9 cellular contexts compared by ENCODE assay signal in the genomic region with DNA sequence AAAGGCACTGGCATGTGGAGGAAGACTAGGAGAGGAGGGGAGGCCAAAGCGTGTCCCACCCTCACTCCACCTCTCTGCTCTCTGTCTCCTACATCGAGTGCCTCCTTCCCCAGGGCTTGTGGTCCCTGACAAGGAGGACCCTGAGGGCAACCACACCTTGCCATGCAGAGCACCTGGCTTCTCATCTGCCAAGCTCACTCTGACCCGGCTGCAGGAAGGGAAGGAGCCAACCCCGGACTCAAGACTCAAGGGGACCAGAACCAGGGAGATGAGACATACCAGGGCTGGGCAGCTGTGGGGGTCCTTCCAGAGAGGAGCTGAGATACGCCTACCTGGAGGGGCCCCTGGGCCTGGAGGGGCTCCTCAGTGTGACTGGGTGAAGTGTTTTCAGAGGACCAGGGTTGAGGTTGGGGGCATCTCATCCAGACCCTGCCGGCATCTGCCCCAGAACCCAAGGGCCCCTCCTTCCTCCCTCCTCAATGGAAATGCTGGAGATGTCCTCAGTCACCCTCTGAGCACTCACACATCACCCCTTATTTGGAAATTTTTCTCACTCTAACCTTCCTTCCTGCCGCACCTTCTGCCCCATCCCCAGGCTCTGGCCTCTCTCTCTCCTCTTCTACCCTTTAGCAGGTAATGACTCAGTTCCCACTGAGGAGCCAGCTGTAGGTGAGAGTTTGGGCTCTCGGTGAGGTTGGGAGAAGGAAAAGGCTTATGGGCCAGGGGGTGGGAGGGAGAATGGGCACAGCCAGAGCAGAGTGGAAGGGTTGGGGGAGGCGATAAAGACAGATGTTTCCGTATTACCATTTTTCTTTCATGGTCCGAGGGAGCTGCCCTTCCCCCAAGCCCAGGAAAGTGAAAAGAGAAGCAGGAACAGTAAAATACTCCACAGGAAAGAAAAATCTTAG. TPM values are rescaled to one million over a fixed set of nuclear protein-coding genes. Genes with fewer than 3 reads are reported as not detected.
DNase-seq lines count a peak whose midpoint lies in the region; ATAC-seq and TF ChIP-seq lines count a peak whose summit lies in the region.
"Had no signal": no experiment of that assay in that cellular context is flagged by ENCODE, and none has a peak within 500 bp of the region (broad histone marks: within the 10 kb centered on the region; RNA-seq: fewer than 3 reads in every experiment).

No MANE protein-coding gene starts in this region.

- TF ChIP-seq CTCF in right lobe of liver (IDR thresholded peaks at IDR 0.05) (no peak), vagina (IDR thresholded peaks at IDR 0.05) (no peak)

- no peak overlapping the region for H3K4me3 ChIP-seq in right cardiac atrium (ENCODE audit: low read length)
- no peak overlapping the region for H3K4me3 ChIP-seq in right lobe of liver
- no peak overlapping the region for H3K4me3 ChIP-seq in vagina

- H3K4me3 Mint-ChIP-seq in activated CD4-positive, alpha-beta T cell treated with anti-CD3 and anti-CD28 coated beads, Interleukin-2, amount 10 ng/mL, durations not matched to agents 7 days and 5 days = peak overlapping the region; percentile 82

- peaks cover 68% of the 10 kb centered on the region for H3K4me1 Mint-ChIP-seq in activated CD4-positive, alpha-beta T cell treated with anti-CD3 and anti-CD28 coated beads, Interleukin-2, amount 10 ng/mL, durations not matched to agents 7 days and 5 days

- CTCF ChIA-PET in activated CD4-positive, alpha-beta T cell treated with anti-CD3 and anti-CD28 coated beads, Interleukin-2, amount 10 ng/mL, durations not matched to agents 7 days and 5 days (lab: Charles Lee) = interaction anchor here (1.0 to 3.1 kb wide), 3 partner anchors 9 to 164 kb away, joined by 4 to 8 read pairs (median 4); no protein-coding TSS in a partner anchor

- peaks cover 4% of the 10 kb centered on the region for H3K9me3 Mint-ChIP-seq in activated CD4-positive, alpha-beta T cell treated with anti-CD3 and anti-CD28 coated beads, Interleukin-2, amount 10 ng/mL, durations not matched to agents 7 days and 5 days

- intact Hi-C loops in right cardiac atrium (cut with DNase I) (no loop called here), Right ventricle myocardium superior (cut with DNase I) (no loop called here), right lobe of liver (cut with DNase I) (no loop called here), vagina (cut with DNase I) (no loop called here)

- no peaks in the 10 kb centered on the region for H3K27me3 Mint-ChIP-seq in activated CD4-positive, alpha-beta T cell treated with anti-CD3 and anti-CD28 coated beads, Interleukin-2, amount 10 ng/mL, durations not matched to agents 7 days and 5 days

- H3K36me3 Mint-ChIP-seq in activated CD4-positive, alpha-beta T cell treated with anti-CD3 and anti-CD28 coated beads, Interleukin-2, amount 10 ng/mL, durations not matched to agents 7 days and 5 days (ENCODE audit: low read depth) = peaks cover 41% of the 10 kb centered on the region

- no peak for DNase-seq in right cardiac atrium
- DNase-seq in Right ventricle myocardium superior = no peak
- DNase-seq in activated CD4-positive, alpha-beta T cell treated with anti-CD3 and anti-CD28 coated beads, Interleukin-2, amount 10 ng/mL, durations not matched to agents 7 days and 5 days = no peak
- DNase-seq in right lobe of liver = no peak
- DNase-seq in vagina (ENCODE audit: extremely low spot score in 2 of 2) = no peak
- no peak for DNase-seq in superior temporal gyrus (ENCODE audit: extremely low spot score)
- DNase-seq: cerebellar nuclear complex had no signal

- no peaks in the 10 kb centered on the region for H3K27me3 ChIP-seq in right cardiac atrium (ENCODE audit: control insufficient read depth, insufficient read depth)
- H3K27me3 ChIP-seq in right lobe of liver = no peaks in the 10 kb centered on the region
- H3K27me3 ChIP-seq in vagina = no peaks in the 10 kb centered on the region

- peak overlapping the region; percentile 96 for H3K27ac Mint-ChIP-seq in activated CD4-positive, alpha-beta T cell treated with anti-CD3 and anti-CD28 coated beads, Interleukin-2, amount 10 ng/mL, durations not matched to agents 7 days and 5 days

- no peaks in the 10 kb centered on the region for H3K36me3 ChIP-seq in right lobe of liver
- H3K36me3 ChIP-seq in vagina = peaks cover 0 to 3% of the 10 kb centered on the region in 2 donors

- no peak for ATAC-seq in right cardiac atrium
- ATAC-seq in Right ventricle myocardium superior (ENCODE audit: poor library complexity) = no peak
- ATAC-seq in right lobe of liver = no peak
- ATAC-seq in HG02870 (IDR thresholded peaks at IDR 0.05; ENCODE audit: unreplicated experiment) = no peak
- ATAC-seq in GM19455 (IDR thresholded peaks at IDR 0.05; ENCODE audit: unreplicated experiment) = no peak

- no peak for TF ChIP-seq POLR2A in right lobe of liver (IDR thresholded peaks at IDR 0.05)
- no peak for TF ChIP-seq POLR2A in vagina (IDR thresholded peaks at IDR 0.05)

- no peaks in the 10 kb centered on the region for H3K9me3 ChIP-seq in right cardiac atrium (ENCODE audit: control insufficient read depth, low read length)
- no peaks in the 10 kb centered on the region for H3K9me3 ChIP-seq in right lobe of liver
- H3K9me3 ChIP-seq in vagina = no peaks in the 10 kb centered on the region

- WGBS in right cardiac atrium = 47% methylated on average over 11 of the region's 11 CpGs
- WGBS in right lobe of liver (ENCODE audit: insufficient coverage, low coverage, low lambda C conversion rate, missing lambda C conversion rate) = 47% methylated on average over 8 of the region's 11 CpGs

- POLR2A ChIA-PET in activated CD4-positive, alpha-beta T cell treated with anti-CD3 and anti-CD28 coated beads, Interleukin-2, amount 10 ng/mL, durations not matched to agents 7 days and 5 days (lab: Charles Lee) = no interaction called here

- peaks cover 8% of the 10 kb centered on the region for H3K4me1 ChIP-seq in right cardiac atrium (ENCODE audit: control insufficient read depth, insufficient read depth, low read length)
- H3K4me1 ChIP-seq in right lobe of liver = peaks cover 0 to 22% (median 11%) of the 10 kb centered on the region in 4 donors
- peaks cover 29% of the 10 kb centered on the region for H3K4me1 ChIP-seq in vagina

- H3K27ac ChIP-seq in right cardiac atrium (ENCODE audit: low read length) = peak overlapping the region; percentile 1
- H3K27ac ChIP-seq in right lobe of liver = peak overlapping the region; percentile 87 to 94 (median 90)
- H3K27ac ChIP-seq in vagina = peak overlapping the region; percentile 80

RNA-seq across cellular contexts. Expression of a gene that starts 32.0 kb away (rescaled TPM):
- total RNA-seq in right cardiac atrium (1 to 10 TPM in 2 of 4 donors, under 1 TPM in 2; 0.34 to 1.2 (median 0.87) TPM), Right ventricle myocardium superior (0.94 TPM), right lobe of liver (1 to 10 TPM in 5 of 6 experiments, under 1 TPM in 1; 0.71 to 3.8 (median 2.6) TPM), vagina (0.98 TPM)
- 0.57 TPM for polyA plus RNA-seq in right cardiac atrium
- under 1 TPM in 1 of 2 experiments, not detected in 1; 0.20 TPM for total RNA-seq in activated CD4-positive, alpha-beta T cell treated with anti-CD3 and anti-CD28 coated beads, Interleukin-2, amount 10 ng/mL, durations not matched to agents 7 days and 5 days

RNA-seq across cellular contexts. Expression of a gene that starts 44.1 kb away (rescaled TPM):
- total RNA-seq in right cardiac atrium = 1 to 10 TPM; 2.0 to 5.5 (median 3.7) TPM
- polyA plus RNA-seq in right cardiac atrium = 2.0 TPM
- total RNA-seq in Right ventricle myocardium superior = 3.6 TPM
- 10 to 100 TPM; 86.3 to 86.7 TPM for total RNA-seq in activated CD4-positive, alpha-beta T cell treated with anti-CD3 and anti-CD28 coated beads, Interleukin-2, amount 10 ng/mL, durations not matched to agents 7 days and 5 days
- 1 to 10 TPM in 4 of 6 experiments, under 1 TPM in 2; 0.42 to 4.4 (median 1.3) TPM for total RNA-seq in right lobe of liver
- total RNA-seq in vagina = 8.8 TPM

RNA-seq across cellular contexts. Expression of a gene that starts 44.9 kb away (rescaled TPM):
- total RNA-seq in right cardiac atrium (10 to 100 TPM; 10.8 to 16.7 (median 12.9) TPM), Right ventricle myocardium superior (10.9 TPM), right lobe of liver (1 to 10 TPM; 6.0 to 9.1 (median 8.0) TPM), vagina (21.9 TPM)
- polyA plus RNA-seq in right cardiac atrium = 9.6 TPM
- 10 to 100 TPM; 43.4 to 44.7 TPM for total RNA-seq in activated CD4-positive, alpha-beta T cell treated with anti-CD3 and anti-CD28 coated beads, Interleukin-2, amount 10 ng/mL, durations not matched to agents 7 days and 5 days

Comparison
In these comparisons a context has a peak if more than half of its experiments do, and no peak if none do; other contexts are left out.
1. H3K27ac ChIP-seq: peak in every context shown above with its lines; median percentile 90 in right lobe of liver; 80 in vagina; 1 in right cardiac atrium.